ENCODE assay signal across 8 cellular contexts in the genomic region with DNA sequence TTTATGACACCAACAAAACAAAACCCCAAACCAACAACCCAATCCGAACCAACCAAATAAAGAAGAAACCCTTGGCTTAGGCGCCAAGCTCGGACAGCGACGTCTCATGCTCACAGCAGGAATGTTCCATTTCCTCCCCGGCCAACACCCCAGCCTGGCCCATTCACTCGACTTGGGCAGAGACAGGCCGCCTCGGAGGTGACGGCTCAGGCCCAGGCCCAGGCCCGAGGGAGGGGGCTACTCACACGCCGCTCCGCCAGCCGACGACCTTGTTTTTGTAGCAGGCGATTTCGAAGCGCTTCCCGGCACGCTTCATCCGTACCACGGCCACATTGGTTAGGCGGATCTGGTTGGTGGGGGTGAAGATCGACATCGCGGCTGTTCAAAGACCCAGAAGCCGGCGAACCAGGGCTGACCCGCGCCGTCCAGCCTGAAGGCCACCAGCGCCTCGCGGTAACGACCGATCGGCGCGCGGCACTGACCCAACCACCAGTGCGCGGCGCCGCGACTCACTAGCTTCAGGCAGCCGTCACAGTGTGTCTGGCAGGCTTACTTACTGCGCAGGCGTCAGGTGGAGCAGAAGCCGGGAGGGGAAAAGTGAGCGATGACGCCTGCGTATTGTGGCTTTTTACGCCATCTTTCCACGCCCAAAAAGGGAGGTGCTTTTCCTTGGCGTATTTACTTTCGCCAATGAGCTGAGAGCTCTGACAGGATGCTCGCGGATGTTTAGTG. TPM values are rescaled to one million over a fixed set of nuclear protein-coding genes. Genes with fewer than 3 reads are reported as not detected.
DNase-seq lines count a peak whose midpoint lies in the region; TF ChIP-seq lines count a peak whose summit lies in the region.
"Not testable (repeated sequence)": the region's sequence is repeated elsewhere in the genome, so short reads cannot be mapped to it uniquely, and the experiment has no call there.

A gene (minus strand): TSS at position 542 of the 732 bp plus-strand sequence. CDS start 169 bp downstream, at position 373.

- not testable (repeated sequence) for H3K4me1 ChIP-seq in effector memory CD4-positive, alpha-beta T cell (ENCODE audit: control insufficient read depth, insufficient read depth, low read length, poor library complexity, severe bottlenecking)

- not testable (repeated sequence) for H3K9me3 ChIP-seq in effector memory CD4-positive, alpha-beta T cell (ENCODE audit: control insufficient read depth, low read length)

- peaks cover 25% of the 10 kb centered on the region for H3K36me3 ChIP-seq in effector memory CD4-positive, alpha-beta T cell (ENCODE audit: control insufficient read depth, insufficient read depth, low read length)

- TF ChIP-seq CTCF in GM20000 (IDR thresholded peaks at IDR 0.05; ENCODE audit: extremely low read depth, missing control alignments) = not testable (repeated sequence)

- not testable (repeated sequence) for H3K27me3 ChIP-seq in effector memory CD4-positive, alpha-beta T cell (replicated peaks; ENCODE audit: control insufficient read depth, insufficient read depth, low read length, poor library complexity, severe bottlenecking)

- H3K4me3 ChIP-seq in effector memory CD4-positive, alpha-beta T cell (ENCODE audit: insufficient read depth, low read depth, low read length, poor library complexity, severe bottlenecking) = peak within 1 kb of the TSS; percentile 86

- POLR2A ChIA-PET in activated CD8-positive, alpha-beta memory T cell treated with anti-CD3 and anti-CD28 coated beads for 36 hours (lab: Charles Lee) = interaction anchor here (0.8 to 1.6 kb wide), 3 partner anchors 73 to 150 kb away, joined by 3 to 9 read pairs (median 4); a partner anchor contains a TSS

- DNase-seq in CMK (ENCODE audit: low read depth) = peak; percentile 95
- peak; percentile 75 for DNase-seq in GM20000 (ENCODE audit: low spot score)
- DNase-seq in HT-29 (ENCODE audit: low spot score) = peak; percentile 100
- peak; percentile 94 to 95 for DNase-seq in NOMO-1 (lab: John Stamatoyannopoulos, UW; ENCODE audit: unreplicated experiment in 2 of 2)
- DNase-seq in effector memory CD4-positive, alpha-beta T cell = peak; percentile 89 to 92 (median 92)
- peak; percentile 99 for DNase-seq in lung microvascular endothelial cell (ENCODE audit: low read depth in 2 of 2)
- DNase-seq in stimulated activated CD4-positive, alpha-beta T cell treated with anti-CD3 and anti-CD28 coated beads, TNF-alpha, amount 100 ng/mL, for 48 hours (ENCODE audit: low read depth in 3 of 3) = peak; percentile 84 to 91 (median 85)

- CTCF ChIA-PET in activated CD8-positive, alpha-beta memory T cell treated with anti-CD3 and anti-CD28 coated beads for 36 hours (lab: Charles Lee) = interaction anchor here (0.8 kb wide), 1 partner anchor 150 kb away, joined by 3 read pairs; no protein-coding TSS in a partner anchor

- H3K27ac ChIP-seq in effector memory CD4-positive, alpha-beta T cell (ENCODE audit: insufficient read depth, low read length, poor library complexity, severe bottlenecking) = peak within 1 kb of the TSS; percentile 97

RNA-seq across cellular contexts. Expression of the gene that starts here (rescaled TPM):
- 58.4 and 63.7 TPM in 2 replicates for total RNA-seq in HT-29 (2014; rRNA removed; shearing (Covaris generic))
- 10 to 100 TPM; 88.7 to 89.5 TPM for total RNA-seq in activated CD8-positive, alpha-beta memory T cell treated with anti-CD3 and anti-CD28 coated beads for 36 hours
- 53.6 and 100 TPM in 2 replicates for total RNA-seq in lung microvascular endothelial cell

Comparison
In these comparisons a context has a peak if more than half of its experiments do, and no peak if none do; other contexts are left out.
1. Peak in every context shown above with its lines: DNase-seq, H3K4me3 ChIP-seq and H3K27ac ChIP-seq.